ENCODE assay signal across 8 cellular contexts in genomic region chr7:8356071-8356470, GRCh38.
"Had no signal": no experiment of that assay in that cellular context is flagged by ENCODE, and none has a peak within 500 bp of the region (broad histone marks: within the 10 kb centered on the region; RNA-seq: fewer than 3 reads in every experiment).

No MANE protein-coding gene starts in this region.

- H3K4me3 ChIP-seq: GM23248, K562 had no signal

- H3K27ac ChIP-seq: GM23248 had no signal

- ATAC-seq: HepG2, K562 had no signal

- DNase-seq: GM23248, GOT3, H7, HCEC 1CT, IMR-90, KG1 had no signal
